In genomic region chr1:27356628-27357280, GRCh38 we compare ENCODE assay signal across 9 cellular contexts. TPM values are rescaled to one million over a fixed set of nuclear protein-coding genes. Genes with fewer than 3 reads are reported as not detected.
DNase-seq lines count a peak whose midpoint lies in the region; ATAC-seq, FAIRE-seq and TF ChIP-seq lines count a peak whose summit lies in the region.
"Had no signal": no experiment of that assay in that cellular context is flagged by ENCODE, and none has a peak within 500 bp of the region (broad histone marks: within the 10 kb centered on the region; RNA-seq: fewer than 3 reads in every experiment).

No MANE protein-coding gene starts in this region.

- TF ChIP-seq CTCF in GM13977 (IDR thresholded peaks at IDR 0.05; ENCODE audit: extremely low read depth, insufficient read depth, missing control alignments) (no peak), activated B cell treated with CpG ODN at 0.5 μM for 24 hours (IDR thresholded peaks at IDR 0.05) (no peak), H1 (IDR thresholded peaks at IDR 0.05; ENCODE audit: control extremely low read depth in 1 of 3, insufficient read depth in 1 of 3, low read depth in 1 of 3, low read length in 3 of 3) (peak in 2 of 3 experiments; percentile 35 to 43; a peak in 3 of 4 replicates)

- no peak overlapping the region for H3K9ac ChIP-seq in H1 (replicated peaks in 1 of 4; ENCODE audit: extremely low read depth in 1 of 4, low read depth in 3 of 4, low read length in 3 of 4)

- no peaks in the 10 kb centered on the region for H3K36me3 ChIP-seq in H1 (ENCODE audit: control insufficient read depth in 2 of 4, insufficient read depth in 4 of 4, low read length in 3 of 4)

- H3K23me2 ChIP-seq in H1 (ENCODE audit: low read depth, low read length): peaks cover 14% of the 10 kb centered on the region

- TF ChIP-seq POLR2A in H1 (IDR thresholded peaks at IDR 0.05; ENCODE audit: control extremely low read depth in 1 of 2, low read depth in 2 of 2, low read length in 2 of 2): no peak

- CTCF ChIA-PET in activated B cell treated with CpG ODN at 0.5 μM for 24 hours (lab: Charles Lee) (interaction anchor here (1.0 to 3.9 kb wide), 24 partner anchors 8 to 456 kb away, joined by 3 to 43 read pairs (median 6); partner anchors contain the start of genes AHDC1, CD164L2, GPATCH3 and GPR3), H1 (lab: Charles Lee; ENCODE audit: partially characterized antibody) (interaction anchor here (0.8 to 28.8 kb wide), 35 partner anchors 8 to 319 kb away, joined by 3 to 625 read pairs (median 6); partner anchors contain the start of genes CD164L2, FCN3, GPR3 and MAP3K6)

- H2BK20ac ChIP-seq in H1 (ENCODE audit: low read length): no peak overlapping the region; the same call in 1 of the 2 replicates

- H3K56ac ChIP-seq in H1 (replicated peaks; ENCODE audit: insufficient read length, low read depth, low read length): no peak overlapping the region

- TF ChIP-seq EP300 in H1 (IDR thresholded peaks at IDR 0.05; ENCODE audit: borderline replicate concordance in 1 of 2, low read depth in 2 of 2, low read length in 2 of 2): no peak

- no peak overlapping the region for H2AK5ac ChIP-seq in H1 (ENCODE audit: low read depth, low read length)

- H3K36me3 Mint-ChIP-seq in activated B cell treated with CpG ODN at 0.5 μM for 24 hours (ENCODE audit: low read depth): peaks cover 7% of the 10 kb centered on the region

- peak overlapping the region; percentile 56 for H3K27ac Mint-ChIP-seq in activated B cell treated with CpG ODN at 0.5 μM for 24 hours

- intact Hi-C loops in activated B cell treated with CpG ODN at 0.5 μM for 24 hours (cut with micrococcal nuclease): loop anchor here (1.0 to 2.0 kb wide), 9 partner anchors 9 to 250 kb away; partner anchors contain the start of genes GPR3 and TMEM222

- in situ Hi-C loops in GM13977 (cut with MboI; ENCODE audit: low pct_unique_long_range_greater_than_20kb, low sequenced_read_pairs, unreplicated experiment): no loop called here

- peak in 1 of 2 experiments; percentile 21; a peak in 2 of 4 replicates for TF ChIP-seq RAD21 in H1 (IDR thresholded peaks at IDR 0.05 in 1 of 2, conservative IDR thresholded peaks at IDR 0.05 in 1 of 2; ENCODE audit: low read depth in 2 of 2, low read length in 2 of 2)

- peak overlapping the region; percentile 0 for H4K91ac ChIP-seq in H1 (replicated peaks; ENCODE audit: insufficient read length, low read length)

- H2BK120ac ChIP-seq in H1 (replicated peaks; ENCODE audit: low read depth, low read length): no peak overlapping the region

- no peaks in the 10 kb centered on the region for H3K27me3 Mint-ChIP-seq in activated B cell treated with CpG ODN at 0.5 μM for 24 hours

- H4K20me1 ChIP-seq in H1 (replicated peaks in 1 of 2; ENCODE audit: control insufficient read depth in 1 of 2, insufficient read depth in 2 of 2, low read length in 2 of 2): peaks cover 0 to 12% of the 10 kb centered on the region in 2 experiments

- ATAC-seq in activated B cell treated with CpG ODN at 0.5 μM for 24 hours (ENCODE audit: low read depth): peak; percentile 55
- no peak for ATAC-seq in GM21447 (IDR thresholded peaks at IDR 0.05; ENCODE audit: unreplicated experiment)

- peaks cover 46% of the 10 kb centered on the region for H3K4me1 Mint-ChIP-seq in activated B cell treated with CpG ODN at 0.5 μM for 24 hours

- H3K79me2 ChIP-seq in H1 (ENCODE audit: control insufficient read depth in 1 of 2, insufficient read depth in 2 of 2, low read length in 2 of 2): no peaks in the 10 kb centered on the region

- peak overlapping the region in 1 of 2 experiments; percentile 62; a peak in 1 of 4 replicates for H3K4me2 ChIP-seq in H1 (ENCODE audit: insufficient read depth in 1 of 2, low read depth in 2 of 2, low read length in 2 of 2)

- no peaks in the 10 kb centered on the region for H3K79me1 ChIP-seq in H1 (ENCODE audit: low read depth, low read length)

- no peak overlapping the region for H3K4me3 ChIP-seq in H1 (ENCODE audit: extremely low read depth in 1 of 4, insufficient read depth in 2 of 4, low read depth in 3 of 4, low read length in 4 of 4)

- H2BK15ac ChIP-seq in H1 (ENCODE audit: low read length): no peak overlapping the region

- no peak overlapping the region for H3K23ac ChIP-seq in H1 (ENCODE audit: insufficient read length)

- no peak for FAIRE-seq in H1 (lab: Jason Lieb, UNC)

- WGBS in H1 (ENCODE audit: extremely low coverage in 1 of 2, insufficient coverage in 1 of 2, insufficient read length in 1 of 2, insufficient replicate concordance in 2 of 2, low coverage in 1 of 2, low lambda C conversion rate in 2 of 2, missing lambda C conversion rate in 1 of 2), 2 experiments: 77% methylated on average over 26 of the region's 37 CpGs; no CpG with 5 or more reads in 1 of the 2 experiments

- H2BK12ac ChIP-seq in H1 (ENCODE audit: low read depth, low read length): peak overlapping the region; percentile 84; the same call in 1 of the 2 replicates

- DNase-seq in GM13977 (ENCODE audit: low spot score): peak; percentile 77
- no peak for DNase-seq in activated B cell treated with CpG ODN at 0.5 μM for 24 hours
- DNase-seq in H1 (ENCODE audit: low read depth in 1 of 2, low spot score in 2 of 2): no peak
- peak; percentile 52 for DNase-seq in stimulated activated CD4-positive, alpha-beta T cell treated with anti-CD3 and anti-CD28 coated beads, Interleukin-1b, Interleukin-23, amount 100 ng/mL, for 48 hours
- DNase-seq in DMS114 treated with DMSO at 0.1 percent for 48 hours (lab: John Stamatoyannopoulos, UW; ENCODE audit: unreplicated experiment): no peak
- no peak for DNase-seq in NCI-H2227 treated with DMSO at 0.1 percent for 48 hours (lab: John Stamatoyannopoulos, UW)
- no peak for DNase-seq in NAMALWA (ENCODE audit: low spot score)

- POLR2A ChIA-PET in activated B cell treated with CpG ODN at 0.5 μM for 24 hours (lab: Charles Lee): interaction anchor here (0.6 to 9.1 kb wide), 9 partner anchors 8 to 513 kb away, joined by 3 to 75 read pairs (median 7); partner anchors contain the start of genes MAP3K6, SYTL1 and TMEM222
- POLR2A ChIA-PET in H1 (lab: Charles Lee; ENCODE audit: partially characterized antibody): interaction anchor here (0.7 to 10.9 kb wide), 9 partner anchors 4 to 248 kb away, joined by 3 to 101 read pairs (median 5); partner anchors contain the start of genes AHDC1 and MAP3K6

- H2AFZ ChIP-seq in H1 (ENCODE audit: low read length): no peak overlapping the region

- H3K4me3 Mint-ChIP-seq in activated B cell treated with CpG ODN at 0.5 μM for 24 hours: peak overlapping the region; percentile 76

- H3K4me1 ChIP-seq in H1 (replicated peaks in 1 of 4; ENCODE audit: control insufficient read depth in 3 of 4, insufficient read depth in 4 of 4, low read length in 3 of 4): peaks cover 0 to 14% (median 7%) of the 10 kb centered on the region in 4 experiments; a peak in 6 of 7 replicates

- no peak overlapping the region for H3K4ac ChIP-seq in H1 (replicated peaks; ENCODE audit: insufficient read length, low read depth, low read length)

- H3K27me3 ChIP-seq in H1 (replicated peaks in 1 of 4; ENCODE audit: control insufficient read depth in 3 of 4, extremely low read depth in 1 of 4, insufficient read depth in 3 of 4, low read length in 3 of 4): peaks cover 12 to 43% (median 35%) of the 10 kb centered on the region in 4 experiments

- H3K9me3 Mint-ChIP-seq in activated B cell treated with CpG ODN at 0.5 μM for 24 hours: no peaks in the 10 kb centered on the region

- no peak overlapping the region for H2BK5ac ChIP-seq in H1 (ENCODE audit: low read depth, low read length)

- H4K5ac ChIP-seq in H1 (ENCODE audit: insufficient read length, low read depth, low read length): no peak overlapping the region

- H4K8ac ChIP-seq in H1 (ENCODE audit: extremely low read depth, insufficient read depth, low read length): no peak overlapping the region

- H3K18ac ChIP-seq in H1 (ENCODE audit: extremely low read depth, low read length): no peak overlapping the region

- H3K14ac ChIP-seq in H1 (ENCODE audit: insufficient read length): no peak overlapping the region

- H3K9me3 ChIP-seq in H1 (ENCODE audit: insufficient read depth in 2 of 2, low read depth in 1 of 2, low read length in 1 of 2): no peaks in the 10 kb centered on the region

- H3K27ac ChIP-seq in H1 (ENCODE audit: low read depth, low read length): no peak overlapping the region

RNA-seq across cellular contexts. Expression of gene MAP3K6, which starts 10.0 kb away (rescaled TPM):
- total RNA-seq in activated B cell treated with CpG ODN at 0.5 μM for 24 hours: 4.6 and 7.4 TPM in 2 replicates
- 7.6 and 11.2 TPM in 2 replicates for total RNA-seq in H1 (2021; fragmentation: NEBNext Ultra II Directional; extraction: Animal tissue kit (Norgen Biotek cat#: 25700))
- polyA plus RNA-seq in H1 (2011; rRNA removed): 7.4 and 10.3 TPM in 2 replicates
- polyA plus RNA-seq in H1 (2011; cell fraction: cytosol; rRNA removed): 6.7 TPM
- polyA plus RNA-seq in H1 (2011; cell fraction: nucleus; rRNA removed): 40.8 TPM
- 8.5 to 12.5 TPM (median 9.7 TPM) in 4 replicates for polyA plus RNA-seq in H1 (2012, experiment 1 of 2)
- polyA plus RNA-seq in H1 (2012, experiment 2 of 2): 9.5 TPM
- polyA plus RNA-seq in H1 (2013, experiment 1 of 2): 10.9 TPM
- 10.7 TPM for polyA plus RNA-seq in H1 (2013, experiment 2 of 2)
- 4.6 and 5.6 TPM in 2 replicates for polyA minus RNA-seq in H1 (2011; rRNA and poly(A)+ RNA removed)
- polyA minus RNA-seq in H1 (2011; cell fraction: cytosol; rRNA and poly(A)+ RNA removed): 2.6 TPM
- polyA minus RNA-seq in H1 (2011; cell fraction: nucleus; rRNA and poly(A)+ RNA removed): 11.6 TPM

RNA-seq across cellular contexts. Expression of gene SYTL1, which starts 14.9 kb away (rescaled TPM):
- 76.0 and 81.9 TPM in 2 replicates for total RNA-seq in activated B cell treated with CpG ODN at 0.5 μM for 24 hours
- total RNA-seq in H1 (2021; fragmentation: NEBNext Ultra II Directional; extraction: Animal tissue kit (Norgen Biotek cat#: 25700)): 6.4 and 8.8 TPM in 2 replicates
- polyA plus RNA-seq in H1 (2011; rRNA removed): 19.5 and 33.8 TPM in 2 replicates
- polyA plus RNA-seq in H1 (2011; cell fraction: cytosol; rRNA removed): 14.6 TPM
- polyA plus RNA-seq in H1 (2011; cell fraction: nucleus; rRNA removed): 63.0 TPM
- polyA plus RNA-seq in H1 (2012, experiment 1 of 2): 4.0 to 13.1 TPM (median 10.8 TPM) in 4 replicates
- 6.3 TPM for polyA plus RNA-seq in H1 (2012, experiment 2 of 2)
- 8.5 TPM for polyA plus RNA-seq in H1 (2013, experiment 1 of 2)
- 8.4 TPM for polyA plus RNA-seq in H1 (2013, experiment 2 of 2)
- 2.9 and 5.0 TPM in 2 replicates for polyA minus RNA-seq in H1 (2011; rRNA and poly(A)+ RNA removed)
- 5.7 TPM for polyA minus RNA-seq in H1 (2011; cell fraction: cytosol; rRNA and poly(A)+ RNA removed)
- polyA minus RNA-seq in H1 (2011; cell fraction: nucleus; rRNA and poly(A)+ RNA removed): 13.1 TPM
- polyA plus RNA-seq: neural cell had no signal

RNA-seq across cellular contexts. Expression of gene FCN3, which starts 17.9 kb away (rescaled TPM):
- not detected in 2 replicates for total RNA-seq in activated B cell treated with CpG ODN at 0.5 μM for 24 hours
- total RNA-seq in H1 (2021; fragmentation: NEBNext Ultra II Directional; extraction: Animal tissue kit (Norgen Biotek cat#: 25700)): 0.30 TPM in 1 of 2 replicates, not detected in the other
- 0.35 and 0.57 TPM in 2 replicates for polyA plus RNA-seq in H1 (2011; rRNA removed)
- 0.32 TPM for polyA plus RNA-seq in H1 (2011; cell fraction: cytosol; rRNA removed)
- polyA plus RNA-seq in H1 (2011; cell fraction: nucleus; rRNA removed): 0.90 TPM
- polyA plus RNA-seq in H1 (2012, experiment 1 of 2): 0.28 to 0.78 TPM (median 0.40 TPM) in 3 of 4 replicates, not detected in the other
- not detected for polyA plus RNA-seq in H1 (2012, experiment 2 of 2)
- polyA plus RNA-seq in H1 (2013, experiment 1 of 2): 0.47 TPM
- polyA plus RNA-seq in H1 (2013, experiment 2 of 2): 0.28 TPM
- not detected in 2 replicates for polyA minus RNA-seq in H1 (2011; rRNA and poly(A)+ RNA removed)
- polyA minus RNA-seq in H1 (2011; cell fraction: cytosol; rRNA and poly(A)+ RNA removed): not detected
- polyA minus RNA-seq in H1 (2011; cell fraction: nucleus; rRNA and poly(A)+ RNA removed): not detected
- polyA plus RNA-seq: neural cell had no signal

RNA-seq across cellular contexts. Expression of gene CD164L2, which starts 26.4 kb away (rescaled TPM):
- 0.16 TPM in 1 of 2 replicates, not detected in the other for total RNA-seq in activated B cell treated with CpG ODN at 0.5 μM for 24 hours
- total RNA-seq in H1 (2021; fragmentation: NEBNext Ultra II Directional; extraction: Animal tissue kit (Norgen Biotek cat#: 25700)): 3.3 and 3.8 TPM in 2 replicates
- 3.3 and 5.5 TPM in 2 replicates for polyA plus RNA-seq in H1 (2011; rRNA removed)
- 6.5 TPM for polyA plus RNA-seq in H1 (2011; cell fraction: cytosol; rRNA removed)
- 26.5 TPM for polyA plus RNA-seq in H1 (2011; cell fraction: nucleus; rRNA removed)
- 3.0 to 4.1 TPM (median 3.4 TPM) in 4 replicates for polyA plus RNA-seq in H1 (2012, experiment 1 of 2)
- 2.5 TPM for polyA plus RNA-seq in H1 (2012, experiment 2 of 2)
- 1.9 TPM for polyA plus RNA-seq in H1 (2013, experiment 1 of 2)
- polyA plus RNA-seq in H1 (2013, experiment 2 of 2): 1.7 TPM
- polyA minus RNA-seq in H1 (2011; rRNA and poly(A)+ RNA removed): 0.63 and 1.5 TPM in 2 replicates
- polyA minus RNA-seq in H1 (2011; cell fraction: cytosol; rRNA and poly(A)+ RNA removed): not detected
- 3.1 TPM for polyA minus RNA-seq in H1 (2011; cell fraction: nucleus; rRNA and poly(A)+ RNA removed)
- polyA plus RNA-seq: neural cell had no signal

RNA-seq across cellular contexts. Expression of gene TMEM222, which starts 34.8 kb away (rescaled TPM):
- total RNA-seq in activated B cell treated with CpG ODN at 0.5 μM for 24 hours: 39.3 and 43.0 TPM in 2 replicates
- 25.1 and 27.0 TPM in 2 replicates for total RNA-seq in H1 (2021; fragmentation: NEBNext Ultra II Directional; extraction: Animal tissue kit (Norgen Biotek cat#: 25700))
- polyA plus RNA-seq in H1 (2011; rRNA removed): 51.8 and 66.9 TPM in 2 replicates
- 43.2 TPM for polyA plus RNA-seq in H1 (2011; cell fraction: cytosol; rRNA removed)
- polyA plus RNA-seq in H1 (2011; cell fraction: nucleus; rRNA removed): 65.9 TPM
- polyA plus RNA-seq in H1 (2012, experiment 1 of 2): 20.3 to 36.3 TPM (median 33.4 TPM) in 4 replicates
- polyA plus RNA-seq in H1 (2012, experiment 2 of 2): 36.8 TPM
- 28.6 TPM for polyA plus RNA-seq in H1 (2013, experiment 1 of 2)
- polyA plus RNA-seq in H1 (2013, experiment 2 of 2): 31.1 TPM
- 28.8 and 31.6 TPM in 2 replicates for polyA minus RNA-seq in H1 (2011; rRNA and poly(A)+ RNA removed)
- 17.0 TPM for polyA minus RNA-seq in H1 (2011; cell fraction: cytosol; rRNA and poly(A)+ RNA removed)
- 33.2 TPM for polyA minus RNA-seq in H1 (2011; cell fraction: nucleus; rRNA and poly(A)+ RNA removed)

Comparison
In these comparisons a context has a peak if more than half of its experiments do, and no peak if none do; other contexts are left out.
1. DNase-seq: peak in GM13977 (single experiment) and stimulated activated CD4-positive, alpha-beta T cell treated with anti-CD3 and anti-CD28 coated beads, Interleukin-1b, Interleukin-23, amount 100 ng/mL, for 48 hours (single experiment); none in activated B cell treated with CpG ODN at 0.5 μM for 24 hours (single experiment), H1 (0 of 2), DMS114 treated with DMSO at 0.1 percent for 48 hours (single experiment), NCI-H2227 treated with DMSO at 0.1 percent for 48 hours (single experiment) and NAMALWA (single experiment).
2. CTCF ChIP-seq: peak in H1 (2 of 3); none in GM13977 (single experiment) and activated B cell treated with CpG ODN at 0.5 μM for 24 hours (single experiment).